ENCODE assay signal across 1 cellular context in genomic region chr6:130834482-130835251, GRCh38.
TF ChIP-seq lines count a peak whose summit lies in the region.

No MANE protein-coding gene starts in this region.

TF ChIP-seq in HepG2, 621 proteins besides CTCF, POLR2A, EP300 and RAD21 (continued from another document):
- TF ChIP-seq ZBTB40 (IDR thresholded peaks at IDR 0.05) (no peak), ZBTB40 (CRISPR knock-in tag; IDR thresholded peaks at IDR 0.05) (no peak; the same call in 1 of the 2 replicates), ZNF543 (CRISPR knock-in tag; IDR thresholded peaks at IDR 0.05) (no peak), PRDM15 (CRISPR knock-in tag; IDR thresholded peaks at IDR 0.05) (0 out of 2 replicates have a peak, but pooled peaks have one; percentile 4), TAF15 (IDR thresholded peaks at IDR 0.05; ENCODE audit: low read depth, low read length, poor library complexity, severe bottlenecking) (no peak), SAFB2 (CRISPR knock-in tag; IDR thresholded peaks at IDR 0.05; ENCODE audit: borderline replicate concordance, low read depth) (no peak), ZNF496 (CRISPR knock-in tag; IDR thresholded peaks at IDR 0.05; ENCODE audit: insufficient replicate concordance) (no peak), ZNF503 (CRISPR knock-in tag; IDR thresholded peaks at IDR 0.05) (peak; percentile 64; the same call in 1 of the 2 replicates), NR2F6 (IDR thresholded peaks at IDR 0.05) (no peak), NR2F6 (CRISPR knock-in tag; IDR thresholded peaks at IDR 0.05) (peak; percentile 28; the same call in 1 of the 2 replicates), PRMT3 (CRISPR knock-in tag; IDR thresholded peaks at IDR 0.05; ENCODE audit: borderline replicate concordance, low read depth) (no peak), POLR2G (IDR thresholded peaks at IDR 0.05; ENCODE audit: low read depth, low read length) (no peak), JUND (CRISPR knock-in tag; IDR thresholded peaks at IDR 0.05) (no peak), HOXA5 (CRISPR knock-in tag; IDR thresholded peaks at IDR 0.05) (peak; percentile 54), ZFYVE20 (CRISPR knock-in tag; IDR thresholded peaks at IDR 0.05; ENCODE audit: borderline replicate concordance, low read depth) (no peak), TEF (CRISPR knock-in tag; IDR thresholded peaks at IDR 0.05) (peak; percentile 49; the same call in 1 of the 2 replicates), THAP11 (CRISPR knock-in tag; IDR thresholded peaks at IDR 0.05) (no peak), HDAC1 (CRISPR knock-in tag; IDR thresholded peaks at IDR 0.05) (no peak; the same call in 1 of the 2 replicates), ZNF362 (CRISPR knock-in tag; IDR thresholded peaks at IDR 0.05; ENCODE audit: borderline replicate concordance) (no peak), IRF2 (CRISPR knock-in tag; IDR thresholded peaks at IDR 0.05) (no peak), SMYD3 (CRISPR knock-in tag; IDR thresholded peaks at IDR 0.05) (no peak), MXI1 (IDR thresholded peaks at IDR 0.05; ENCODE audit: borderline replicate concordance, low read depth, low read length) (no peak)
